ENCODE assay signal across 1 cellular context in the genomic region with DNA sequence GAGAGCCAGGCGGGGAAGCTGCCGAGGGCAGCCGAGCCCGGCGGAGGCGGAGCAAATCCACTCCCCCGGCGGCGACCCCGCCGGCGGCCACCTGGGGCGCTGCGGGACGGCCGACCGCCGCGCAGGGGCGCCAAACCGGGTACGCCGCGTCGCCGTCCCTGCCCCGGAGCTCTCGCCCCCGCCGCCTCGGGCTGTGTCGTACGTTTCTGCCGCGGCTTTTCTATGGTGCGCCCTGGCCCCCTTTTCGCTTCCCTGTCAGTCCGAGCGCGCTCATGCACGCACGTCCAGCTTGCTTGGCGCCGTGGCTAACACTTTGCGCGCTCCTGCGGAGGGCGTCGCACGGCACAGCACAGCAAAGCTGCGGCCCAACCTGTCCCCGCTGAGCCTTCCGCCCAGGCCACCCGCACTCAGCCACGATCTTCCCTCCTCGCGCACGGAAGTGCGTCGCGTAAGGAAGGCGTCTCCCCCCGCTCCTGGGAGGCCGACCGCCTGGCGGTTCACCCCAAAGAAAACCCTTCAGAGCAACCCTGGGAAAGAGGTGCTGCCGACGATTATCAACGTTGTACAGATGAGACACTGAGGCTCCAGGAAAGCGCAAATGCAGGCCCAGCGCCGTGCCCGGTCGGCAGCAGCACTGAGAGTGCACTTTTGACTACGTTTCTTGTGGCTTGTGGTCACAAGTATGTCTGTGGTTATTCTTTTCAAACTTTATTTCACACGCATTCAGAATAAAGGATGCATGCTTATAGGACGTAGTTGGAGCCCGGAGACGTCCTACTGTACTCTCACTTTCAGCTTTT.
A peak's percentile ranks its signal among the peaks of the same experiment; 100 is the strongest.
TF ChIP-seq lines count a peak whose summit lies in the region.

A gene (minus strand): TSS at position 48 of the 800 bp plus-strand sequence. CDS start 1,857 bp downstream, outside the sequence.

TF ChIP-seq in HepG2, 621 proteins besides CTCF, POLR2A, EP300 and RAD21 (continued from another document and continues in another):
- TF ChIP-seq, protein P1, sequence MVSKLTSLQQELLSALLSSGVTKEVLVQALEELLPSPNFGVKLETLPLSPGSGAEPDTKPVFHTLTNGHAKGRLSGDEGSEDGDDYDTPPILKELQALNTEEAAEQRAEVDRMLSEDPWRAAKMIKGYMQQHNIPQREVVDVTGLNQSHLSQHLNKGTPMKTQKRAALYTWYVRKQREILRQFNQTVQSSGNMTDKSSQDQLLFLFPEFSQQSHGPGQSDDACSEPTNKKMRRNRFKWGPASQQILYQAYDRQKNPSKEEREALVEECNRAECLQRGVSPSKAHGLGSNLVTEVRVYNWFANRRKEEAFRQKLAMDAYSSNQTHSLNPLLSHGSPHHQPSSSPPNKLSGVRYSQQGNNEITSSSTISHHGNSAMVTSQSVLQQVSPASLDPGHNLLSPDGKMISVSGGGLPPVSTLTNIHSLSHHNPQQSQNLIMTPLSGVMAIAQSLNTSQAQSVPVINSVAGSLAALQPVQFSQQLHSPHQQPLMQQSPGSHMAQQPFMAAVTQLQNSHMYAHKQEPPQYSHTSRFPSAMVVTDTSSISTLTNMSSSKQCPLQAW (CRISPR knock-in tag; IDR thresholded peaks at IDR 0.05), result peak; percentile 98
- TF ChIP-seq PITX1 (CRISPR knock-in tag; IDR thresholded peaks at IDR 0.05), result peak; percentile 97
- TF ChIP-seq, protein P2, sequence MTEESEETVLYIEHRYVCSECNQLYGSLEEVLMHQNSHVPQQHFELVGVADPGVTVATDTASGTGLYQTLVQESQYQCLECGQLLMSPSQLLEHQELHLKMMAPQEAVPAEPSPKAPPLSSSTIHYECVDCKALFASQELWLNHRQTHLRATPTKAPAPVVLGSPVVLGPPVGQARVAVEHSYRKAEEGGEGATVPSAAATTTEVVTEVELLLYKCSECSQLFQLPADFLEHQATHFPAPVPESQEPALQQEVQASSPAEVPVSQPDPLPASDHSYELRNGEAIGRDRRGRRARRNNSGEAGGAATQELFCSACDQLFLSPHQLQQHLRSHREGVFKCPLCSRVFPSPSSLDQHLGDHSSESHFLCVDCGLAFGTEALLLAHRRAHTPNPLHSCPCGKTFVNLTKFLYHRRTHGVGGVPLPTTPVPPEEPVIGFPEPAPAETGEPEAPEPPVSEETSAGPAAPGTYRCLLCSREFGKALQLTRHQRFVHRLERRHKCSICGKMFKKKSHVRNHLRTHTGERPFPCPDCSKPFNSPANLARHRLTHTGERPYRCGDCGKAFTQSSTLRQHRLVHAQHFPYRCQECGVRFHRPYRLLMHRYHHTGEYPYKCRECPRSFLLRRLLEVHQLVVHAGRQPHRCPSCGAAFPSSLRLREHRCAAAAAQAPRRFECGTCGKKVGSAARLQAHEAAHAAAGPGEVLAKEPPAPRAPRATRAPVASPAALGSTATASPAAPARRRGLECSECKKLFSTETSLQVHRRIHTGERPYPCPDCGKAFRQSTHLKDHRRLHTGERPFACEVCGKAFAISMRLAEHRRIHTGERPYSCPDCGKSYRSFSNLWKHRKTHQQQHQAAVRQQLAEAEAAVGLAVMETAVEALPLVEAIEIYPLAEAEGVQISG (CRISPR knock-in tag; IDR thresholded peaks at IDR 0.05), result peak; percentile 97
- peak; percentile 49; the same call in 1 of the 2 replicates for TF ChIP-seq SRF (IDR thresholded peaks at IDR 0.05; ENCODE audit: low read depth, low read length)
- TF ChIP-seq ARNT (IDR thresholded peaks at IDR 0.05), result no peak
- TF ChIP-seq MATR3 (CRISPR knock-in tag; IDR thresholded peaks at IDR 0.05), result no peak
- TF ChIP-seq, protein P3, sequence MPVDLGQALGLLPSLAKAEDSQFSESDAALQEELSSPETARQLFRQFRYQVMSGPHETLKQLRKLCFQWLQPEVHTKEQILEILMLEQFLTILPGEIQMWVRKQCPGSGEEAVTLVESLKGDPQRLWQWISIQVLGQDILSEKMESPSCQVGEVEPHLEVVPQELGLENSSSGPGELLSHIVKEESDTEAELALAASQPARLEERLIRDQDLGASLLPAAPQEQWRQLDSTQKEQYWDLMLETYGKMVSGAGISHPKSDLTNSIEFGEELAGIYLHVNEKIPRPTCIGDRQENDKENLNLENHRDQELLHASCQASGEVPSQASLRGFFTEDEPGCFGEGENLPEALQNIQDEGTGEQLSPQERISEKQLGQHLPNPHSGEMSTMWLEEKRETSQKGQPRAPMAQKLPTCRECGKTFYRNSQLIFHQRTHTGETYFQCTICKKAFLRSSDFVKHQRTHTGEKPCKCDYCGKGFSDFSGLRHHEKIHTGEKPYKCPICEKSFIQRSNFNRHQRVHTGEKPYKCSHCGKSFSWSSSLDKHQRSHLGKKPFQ (CRISPR knock-in tag; IDR thresholded peaks at IDR 0.05; ENCODE audit: insufficient replicate concordance), result peak; percentile 89
- TF ChIP-seq KDM3A (CRISPR knock-in tag; IDR thresholded peaks at IDR 0.05; ENCODE audit: low read depth), result peak; percentile 100
- TF ChIP-seq RBFOX2 (IDR thresholded peaks at IDR 0.05; ENCODE audit: low read depth, low read length), result peak; percentile 99
- peak; percentile 97 for TF ChIP-seq ZMYM4 (CRISPR knock-in tag; IDR thresholded peaks at IDR 0.05)
- TF ChIP-seq ZNF780A (CRISPR knock-in tag; IDR thresholded peaks at IDR 0.05), result peak; percentile 99
- peak; percentile 87; the same call in 1 of the 2 replicates for TF ChIP-seq TOE1 (CRISPR knock-in tag; IDR thresholded peaks at IDR 0.05)
- TF ChIP-seq RELA (CRISPR knock-in tag; IDR thresholded peaks at IDR 0.05), result peak; percentile 91
- TF ChIP-seq ZNF674 (CRISPR knock-in tag; IDR thresholded peaks at IDR 0.05; ENCODE audit: low read depth), result peak; percentile 98
- TF ChIP-seq, protein P4, sequence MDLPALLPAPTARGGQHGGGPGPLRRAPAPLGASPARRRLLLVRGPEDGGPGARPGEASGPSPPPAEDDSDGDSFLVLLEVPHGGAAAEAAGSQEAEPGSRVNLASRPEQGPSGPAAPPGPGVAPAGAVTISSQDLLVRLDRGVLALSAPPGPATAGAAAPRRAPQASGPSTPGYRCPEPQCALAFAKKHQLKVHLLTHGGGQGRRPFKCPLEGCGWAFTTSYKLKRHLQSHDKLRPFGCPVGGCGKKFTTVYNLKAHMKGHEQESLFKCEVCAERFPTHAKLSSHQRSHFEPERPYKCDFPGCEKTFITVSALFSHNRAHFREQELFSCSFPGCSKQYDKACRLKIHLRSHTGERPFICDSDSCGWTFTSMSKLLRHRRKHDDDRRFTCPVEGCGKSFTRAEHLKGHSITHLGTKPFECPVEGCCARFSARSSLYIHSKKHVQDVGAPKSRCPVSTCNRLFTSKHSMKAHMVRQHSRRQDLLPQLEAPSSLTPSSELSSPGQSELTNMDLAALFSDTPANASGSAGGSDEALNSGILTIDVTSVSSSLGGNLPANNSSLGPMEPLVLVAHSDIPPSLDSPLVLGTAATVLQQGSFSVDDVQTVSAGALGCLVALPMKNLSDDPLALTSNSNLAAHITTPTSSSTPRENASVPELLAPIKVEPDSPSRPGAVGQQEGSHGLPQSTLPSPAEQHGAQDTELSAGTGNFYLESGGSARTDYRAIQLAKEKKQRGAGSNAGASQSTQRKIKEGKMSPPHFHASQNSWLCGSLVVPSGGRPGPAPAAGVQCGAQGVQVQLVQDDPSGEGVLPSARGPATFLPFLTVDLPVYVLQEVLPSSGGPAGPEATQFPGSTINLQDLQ (CRISPR knock-in tag; IDR thresholded peaks at IDR 0.05), result no peak
- TF ChIP-seq KAT8 (CRISPR knock-in tag; IDR thresholded peaks at IDR 0.05), result peak; percentile 96
- peak; percentile 79 for TF ChIP-seq ISL2 (CRISPR knock-in tag; IDR thresholded peaks at IDR 0.05)
- TF ChIP-seq ELF3 (CRISPR knock-in tag; IDR thresholded peaks at IDR 0.05), result peak; percentile 98; the same call in 1 of the 2 replicates
- TF ChIP-seq, protein P5, sequence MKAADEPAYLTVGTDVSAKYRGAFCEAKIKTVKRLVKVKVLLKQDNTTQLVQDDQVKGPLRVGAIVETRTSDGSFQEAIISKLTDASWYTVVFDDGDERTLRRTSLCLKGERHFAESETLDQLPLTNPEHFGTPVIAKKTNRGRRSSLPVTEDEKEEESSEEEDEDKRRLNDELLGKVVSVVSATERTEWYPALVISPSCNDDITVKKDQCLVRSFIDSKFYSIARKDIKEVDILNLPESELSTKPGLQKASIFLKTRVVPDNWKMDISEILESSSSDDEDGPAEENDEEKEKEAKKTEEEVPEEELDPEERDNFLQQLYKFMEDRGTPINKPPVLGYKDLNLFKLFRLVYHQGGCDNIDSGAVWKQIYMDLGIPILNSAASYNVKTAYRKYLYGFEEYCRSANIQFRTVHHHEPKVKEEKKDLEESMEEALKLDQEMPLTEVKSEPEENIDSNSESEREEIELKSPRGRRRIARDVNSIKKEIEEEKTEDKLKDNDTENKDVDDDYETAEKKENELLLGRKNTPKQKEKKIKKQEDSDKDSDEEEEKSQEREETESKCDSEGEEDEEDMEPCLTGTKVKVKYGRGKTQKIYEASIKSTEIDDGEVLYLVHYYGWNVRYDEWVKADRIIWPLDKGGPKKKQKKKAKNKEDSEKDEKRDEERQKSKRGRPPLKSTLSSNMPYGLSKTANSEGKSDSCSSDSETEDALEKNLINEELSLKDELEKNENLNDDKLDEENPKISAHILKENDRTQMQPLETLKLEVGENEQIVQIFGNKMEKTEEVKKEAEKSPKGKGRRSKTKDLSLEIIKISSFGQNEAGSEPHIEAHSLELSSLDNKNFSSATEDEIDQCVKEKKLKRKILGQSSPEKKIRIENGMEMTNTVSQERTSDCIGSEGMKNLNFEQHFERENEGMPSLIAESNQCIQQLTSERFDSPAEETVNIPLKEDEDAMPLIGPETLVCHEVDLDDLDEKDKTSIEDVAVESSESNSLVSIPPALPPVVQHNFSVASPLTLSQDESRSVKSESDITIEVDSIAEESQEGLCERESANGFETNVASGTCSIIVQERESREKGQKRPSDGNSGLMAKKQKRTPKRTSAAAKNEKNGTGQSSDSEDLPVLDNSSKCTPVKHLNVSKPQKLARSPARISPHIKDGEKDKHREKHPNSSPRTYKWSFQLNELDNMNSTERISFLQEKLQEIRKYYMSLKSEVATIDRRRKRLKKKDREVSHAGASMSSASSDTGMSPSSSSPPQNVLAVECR (CRISPR knock-in tag; IDR thresholded peaks at IDR 0.05; ENCODE audit: borderline replicate concordance), result peak; percentile 98
- TF ChIP-seq MEIS2 (CRISPR knock-in tag; IDR thresholded peaks at IDR 0.05), result peak; percentile 80
- peak; percentile 96 for TF ChIP-seq FOXO1 (CRISPR knock-in tag; IDR thresholded peaks at IDR 0.05)
- TF ChIP-seq, protein P6, sequence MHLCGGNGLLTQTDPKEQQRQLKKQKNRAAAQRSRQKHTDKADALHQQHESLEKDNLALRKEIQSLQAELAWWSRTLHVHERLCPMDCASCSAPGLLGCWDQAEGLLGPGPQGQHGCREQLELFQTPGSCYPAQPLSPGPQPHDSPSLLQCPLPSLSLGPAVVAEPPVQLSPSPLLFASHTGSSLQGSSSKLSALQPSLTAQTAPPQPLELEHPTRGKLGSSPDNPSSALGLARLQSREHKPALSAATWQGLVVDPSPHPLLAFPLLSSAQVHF (CRISPR knock-in tag; IDR thresholded peaks at IDR 0.05), result peak; percentile 85
- no peak for TF ChIP-seq ZNF282 (IDR thresholded peaks at IDR 0.05; ENCODE audit: partially characterized antibody)
- TF ChIP-seq ZNF24 (IDR thresholded peaks at IDR 0.05), result peak; percentile 26; the same call in 1 of the 2 replicates
- peak; percentile 71; the same call in 1 of the 2 replicates for TF ChIP-seq LCORL (IDR thresholded peaks at IDR 0.05)
- TF ChIP-seq LCORL (CRISPR knock-in tag; IDR thresholded peaks at IDR 0.05), result peak; percentile 96; the same call in 1 of the 2 replicates
- no peak for TF ChIP-seq GABPA (IDR thresholded peaks at IDR 0.05; ENCODE audit: low read depth, low read length)
- TF ChIP-seq GABPA (CRISPR knock-in tag; IDR thresholded peaks at IDR 0.05; ENCODE audit: low read depth), result no peak
- TF ChIP-seq ZNF44 (CRISPR knock-in tag; IDR thresholded peaks at IDR 0.05), result peak; percentile 99
- TF ChIP-seq FOXM1 (CRISPR knock-in tag; IDR thresholded peaks at IDR 0.05), result peak; percentile 84; the same call in 1 of the 2 replicates
- TF ChIP-seq ZSCAN21 (CRISPR knock-in tag; IDR thresholded peaks at IDR 0.05; ENCODE audit: borderline replicate concordance), result peak; percentile 99
- TF ChIP-seq, protein P7, sequence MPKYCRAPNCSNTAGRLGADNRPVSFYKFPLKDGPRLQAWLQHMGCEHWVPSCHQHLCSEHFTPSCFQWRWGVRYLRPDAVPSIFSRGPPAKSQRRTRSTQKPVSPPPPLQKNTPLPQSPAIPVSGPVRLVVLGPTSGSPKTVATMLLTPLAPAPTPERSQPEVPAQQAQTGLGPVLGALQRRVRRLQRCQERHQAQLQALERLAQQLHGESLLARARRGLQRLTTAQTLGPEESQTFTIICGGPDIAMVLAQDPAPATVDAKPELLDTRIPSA (CRISPR knock-in tag; IDR thresholded peaks at IDR 0.05; ENCODE audit: borderline replicate concordance), result peak; percentile 41; the same call in 1 of the 2 replicates
- no peak for TF ChIP-seq PCBP2 (optimal IDR thresholded peaks at IDR 0.05; ENCODE audit: low read depth, low read length, poor library complexity, severe bottlenecking)
- TF ChIP-seq, protein P8, sequence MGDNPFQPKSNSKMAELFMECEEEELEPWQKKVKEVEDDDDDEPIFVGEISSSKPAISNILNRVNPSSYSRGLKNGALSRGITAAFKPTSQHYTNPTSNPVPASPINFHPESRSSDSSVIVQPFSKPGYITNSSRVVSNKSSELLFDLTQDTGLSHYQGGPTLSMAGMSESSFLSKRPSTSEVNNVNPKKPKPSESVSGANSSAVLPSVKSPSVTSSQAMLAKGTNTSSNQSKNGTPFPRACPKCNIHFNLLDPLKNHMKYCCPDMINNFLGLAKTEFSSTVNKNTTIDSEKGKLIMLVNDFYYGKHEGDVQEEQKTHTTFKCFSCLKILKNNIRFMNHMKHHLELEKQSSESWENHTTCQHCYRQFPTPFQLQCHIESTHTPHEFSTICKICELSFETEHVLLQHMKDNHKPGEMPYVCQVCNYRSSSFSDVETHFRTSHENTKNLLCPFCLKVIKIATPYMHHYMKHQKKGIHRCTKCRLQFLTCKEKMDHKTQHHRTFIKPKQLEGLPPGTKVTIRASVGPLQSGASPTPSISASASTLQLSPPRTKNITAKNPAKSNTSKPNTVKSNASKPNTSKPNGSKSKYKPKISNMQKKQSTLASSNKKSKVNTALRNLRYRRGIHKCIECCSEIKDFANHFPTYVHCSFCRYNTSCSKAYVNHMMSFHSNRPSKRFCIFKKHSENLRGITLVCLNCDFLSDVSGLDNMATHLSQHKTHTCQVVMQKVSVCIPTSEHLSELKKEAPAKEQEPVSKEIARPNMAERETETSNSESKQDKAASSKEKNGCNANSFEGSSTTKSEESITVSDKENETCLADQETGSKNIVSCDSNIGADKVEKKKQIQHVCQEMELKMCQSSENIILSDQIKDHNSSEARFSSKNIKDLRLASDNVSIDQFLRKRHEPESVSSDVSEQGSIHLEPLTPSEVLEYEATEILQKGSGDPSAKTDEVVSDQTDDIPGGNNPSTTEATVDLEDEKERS (CRISPR knock-in tag; IDR thresholded peaks at IDR 0.05), result peak; percentile 99
- peak; percentile 86 for TF ChIP-seq GATAD1 (CRISPR knock-in tag; IDR thresholded peaks at IDR 0.05)
- peak; percentile 100 for TF ChIP-seq REL (CRISPR knock-in tag; conservative IDR thresholded peaks at IDR 0.05)
